16 cellular contexts compared by ENCODE assay signal in genomic region chr2:38685116-38685735, GRCh38. TPM values are rescaled to one million over a fixed set of nuclear protein-coding genes. Genes with fewer than 3 reads are reported as not detected.
DNase-seq lines count a peak whose midpoint lies in the region; ATAC-seq, FAIRE-seq and TF ChIP-seq lines count a peak whose summit lies in the region.
"Had no signal": no experiment of that assay in that cellular context is flagged by ENCODE, and none has a peak within 500 bp of the region (broad histone marks: within the 10 kb centered on the region; RNA-seq: fewer than 3 reads in every experiment).

No MANE protein-coding gene starts in this region.

- H3K9me3 ChIP-seq in mammary epithelial cell (replicated peaks; ENCODE audit: insufficient read depth, low read length) = no peaks in the 10 kb centered on the region
- no peaks in the 10 kb centered on the region for H3K9me3 ChIP-seq in upper lobe of right lung
- no peaks in the 10 kb centered on the region for H3K9me3 ChIP-seq in small intestine (ENCODE audit: control insufficient read depth, low read depth)

- no TSS peak for BruUV-seq in MCF 10A (replicated peaks; lab: Mats Ljungman, UMichigan)
- no TSS peak for BruUV-seq in mammary epithelial cell (replicated peaks; lab: Mats Ljungman, UMichigan)

- H2AFZ ChIP-seq in mammary epithelial cell (ENCODE audit: low read depth, low read length) = no peak overlapping the region

- H4K20me1 ChIP-seq in mammary epithelial cell (ENCODE audit: insufficient read depth, low read length) = no peaks in the 10 kb centered on the region

- DNase-seq in MCF 10A (ENCODE audit: unreplicated experiment) (peak; percentile 49), mammary epithelial cell (no peak), T-cell (no peak), fibroblast of pulmonary artery (ENCODE audit: low read depth) (peak; percentile 23), upper lobe of right lung (no peak), small intestine (no peak)
- DNase-seq in activated T-helper 2 cell treated with anti-CD3 and anti-CD28 coated beads, Interferon-gamma antibody, Interleukin-2, Interleukin-4, amounts not matched to agents 10 μg/mL and 5 μg/mL and 100 μg/mL, durations not matched to agents 14 hours and 24 hours and 36 hours (ENCODE audit: low spot score) = no peak
- DNase-seq: activated gamma-delta T cell treated with Interleukin-2 at 50 U/mL for 16 hours; GF-D8; NCI-H1105 treated with DMSO at 0.1 percent for 48 hours; NCI-H510A treated with DMSO at 0.1 percent for 48 hours; SIG-M5; stimulated activated CD4-positive, alpha-beta T cell treated with anti-CD3 and anti-CD28 coated beads, Interleukin-15, amount 100 ng/mL, for 24 hours; WERI-Rb-1 had no signal

- H3K9me3 Mint-ChIP-seq in MCF 10A (ENCODE audit: unreplicated experiment) = no peaks in the 10 kb centered on the region
- H3K9me3 Mint-ChIP-seq in T-cell = no peaks in the 10 kb centered on the region
- no peaks in the 10 kb centered on the region for H3K9me3 Mint-ChIP-seq in activated T-helper 2 cell treated with anti-CD3 and anti-CD28 coated beads, Interferon-gamma antibody, Interleukin-2, Interleukin-4, amounts not matched to agents 10 μg/mL and 5 μg/mL and 100 μg/mL, durations not matched to agents 14 hours and 24 hours and 36 hours

- H3K4me3 Mint-ChIP-seq in MCF 10A (ENCODE audit: unreplicated experiment) = no peak overlapping the region
- H3K4me3 Mint-ChIP-seq in T-cell = no peak overlapping the region
- H3K4me3 Mint-ChIP-seq in activated T-helper 2 cell treated with anti-CD3 and anti-CD28 coated beads, Interferon-gamma antibody, Interleukin-2, Interleukin-4, amounts not matched to agents 10 μg/mL and 5 μg/mL and 100 μg/mL, durations not matched to agents 14 hours and 24 hours and 36 hours (ENCODE audit: low read depth) = no peak overlapping the region

- TF ChIP-seq CTCF in MCF 10A (IDR thresholded peaks at IDR 0.05; ENCODE audit: unreplicated experiment) = no peak
- no peak for TF ChIP-seq CTCF in mammary epithelial cell (conservative IDR thresholded peaks at IDR 0.05 in 1 of 2, IDR thresholded peaks at IDR 0.05 in 1 of 2; ENCODE audit: extremely low read depth in 1 of 2, insufficient read depth in 1 of 2, low read depth in 1 of 2, low read length in 2 of 2)
- TF ChIP-seq CTCF in fibroblast of pulmonary artery (IDR thresholded peaks at IDR 0.05; ENCODE audit: low read length, missing control alignments) = no peak
- no peak for TF ChIP-seq CTCF in upper lobe of right lung (IDR thresholded peaks at IDR 0.05)

- CTCF ChIA-PET in MCF 10A (lab: Yijun Ruan, JAX) = no interaction called here
- CTCF ChIA-PET in mammary epithelial cell (lab: Charles Lee; ENCODE audit: low non-redundant PET) = no interaction called here
- CTCF ChIA-PET in T-cell (lab: Charles Lee) = no interaction called here

- H3K27me3 Mint-ChIP-seq in MCF 10A (ENCODE audit: insufficient read depth, unreplicated experiment) (no peaks in the 10 kb centered on the region), T-cell (no peaks in the 10 kb centered on the region)
- no peaks in the 10 kb centered on the region for H3K27me3 Mint-ChIP-seq in activated T-helper 2 cell treated with anti-CD3 and anti-CD28 coated beads, Interferon-gamma antibody, Interleukin-2, Interleukin-4, amounts not matched to agents 10 μg/mL and 5 μg/mL and 100 μg/mL, durations not matched to agents 14 hours and 24 hours and 36 hours (ENCODE audit: low read depth)

- H3K79me2 ChIP-seq in mammary epithelial cell (ENCODE audit: insufficient read depth, low read length) = no peaks in the 10 kb centered on the region

- H3K27me3 ChIP-seq in mammary epithelial cell (ENCODE audit: insufficient read depth, low read length) = no peaks in the 10 kb centered on the region
- H3K27me3 ChIP-seq in upper lobe of right lung = no peaks in the 10 kb centered on the region
- H3K27me3 ChIP-seq in small intestine (ENCODE audit: control insufficient read depth in 2 of 2, insufficient read depth in 2 of 2, low read length in 2 of 2) = no peaks in the 10 kb centered on the region

- H3K4me3 ChIP-seq in mammary epithelial cell (replicated peaks in 1 of 3; ENCODE audit: insufficient read depth in 1 of 3, low read depth in 2 of 3, low read length in 3 of 3) (no peak overlapping the region), fibroblast of pulmonary artery (replicated peaks; ENCODE audit: low read depth, low read length) (no peak overlapping the region), upper lobe of right lung (no peak overlapping the region), small intestine (ENCODE audit: low read depth in 1 of 2, low read length in 2 of 2) (no peak overlapping the region)

- H3K4me1 Mint-ChIP-seq in MCF 10A (ENCODE audit: insufficient read depth, unreplicated experiment) (peaks cover 4% of the 10 kb centered on the region), T-cell (peaks cover 31 to 53% (median 35%) of the 10 kb centered on the region in 3 donors)
- peaks cover 48% of the 10 kb centered on the region for H3K4me1 Mint-ChIP-seq in activated T-helper 2 cell treated with anti-CD3 and anti-CD28 coated beads, Interferon-gamma antibody, Interleukin-2, Interleukin-4, amounts not matched to agents 10 μg/mL and 5 μg/mL and 100 μg/mL, durations not matched to agents 14 hours and 24 hours and 36 hours (ENCODE audit: low read depth)

- ATAC-seq in T-cell (replicated peaks in 1 of 4) = no peak
- peak; percentile 30 for ATAC-seq in upper lobe of right lung
- ATAC-seq in GM21515 (IDR thresholded peaks at IDR 0.05; ENCODE audit: unreplicated experiment) = no peak

- no peak overlapping the region for H3K9ac ChIP-seq in mammary epithelial cell (ENCODE audit: insufficient read depth, low read length)

- in situ Hi-C loops in mammary epithelial cell (cut with MboI; ENCODE audit: low sequenced_read_pairs in 2 of 2) = no loop called here

- POLR2A ChIA-PET in MCF 10A (lab: Yijun Ruan, JAX) = interaction anchor here (0.7 kb wide), 1 partner anchor 973 kb away, joined by 4 read pairs; no protein-coding TSS in a partner anchor
- POLR2A ChIA-PET in T-cell (lab: Charles Lee) = interaction anchor here in 1 of 2 donors (0.6 kb wide), 1 partner anchor 41 kb away, joined by 8 read pairs; no protein-coding TSS in a partner anchor

- H3K4me2 ChIP-seq in mammary epithelial cell (ENCODE audit: insufficient read depth, low read depth, low read length) = no peak overlapping the region

- 50% methylated on average over 2 of the region's 3 CpGs for WGBS in mammary epithelial cell (ENCODE audit: low coverage, missing lambda C conversion rate)
- 75 to 78% (median 77%) methylated on average over 3 of the region's 3 CpGs for WGBS in small intestine, 3 donors

- H3K36me3 Mint-ChIP-seq in MCF 10A (ENCODE audit: insufficient read depth, unreplicated experiment) = no peaks in the 10 kb centered on the region
- peaks cover 48% of the 10 kb centered on the region for H3K36me3 Mint-ChIP-seq in T-cell
- H3K36me3 Mint-ChIP-seq in activated T-helper 2 cell treated with anti-CD3 and anti-CD28 coated beads, Interferon-gamma antibody, Interleukin-2, Interleukin-4, amounts not matched to agents 10 μg/mL and 5 μg/mL and 100 μg/mL, durations not matched to agents 14 hours and 24 hours and 36 hours (ENCODE audit: low read depth) = peaks cover 95% of the 10 kb centered on the region

- dilution Hi-C loops in mammary epithelial cell (cut with HindIII; ENCODE audit: low sequenced_read_pairs) = no loop called here

- no peak for FAIRE-seq in small intestine (lab: Jason Lieb, UNC)

- intact Hi-C loops in MCF 10A (cut with micrococcal nuclease) = no loop called here
- intact Hi-C loops in mammary epithelial cell (cut with micrococcal nuclease) = no loop called here
- intact Hi-C loops in upper lobe of right lung (cut with DNase I) = no loop called here
- intact Hi-C loops in activated T-helper 2 cell treated with anti-CD3 and anti-CD28 coated beads, Interferon-gamma antibody, Interleukin-2, Interleukin-4, amounts not matched to agents 10 μg/mL and 5 μg/mL and 100 μg/mL, durations not matched to agents 14 hours and 24 hours and 36 hours (cut with micrococcal nuclease) = no loop called here

- H3K36me3 ChIP-seq in mammary epithelial cell (ENCODE audit: insufficient read depth, low read length) (no peaks in the 10 kb centered on the region), upper lobe of right lung (peaks cover 54% of the 10 kb centered on the region), small intestine (ENCODE audit: control insufficient read depth in 2 of 2, insufficient read depth in 2 of 2, low read length in 2 of 2) (peaks cover 3 to 25% of the 10 kb centered on the region in 2 donors)
- H3K36me3 ChIP-seq: WERI-Rb-1 had no signal

- H3K27ac ChIP-seq in mammary epithelial cell (ENCODE audit: insufficient read depth, low read depth, low read length) (no peak overlapping the region), upper lobe of right lung (no peak overlapping the region), small intestine (ENCODE audit: low read depth in 1 of 2, low read length in 1 of 2) (no peak overlapping the region)
- H3K27ac ChIP-seq: WERI-Rb-1 had no signal

- H3K27ac Mint-ChIP-seq in MCF 10A (ENCODE audit: low read depth, unreplicated experiment) = no peak overlapping the region
- peak overlapping the region; percentile 68 to 74 for H3K27ac Mint-ChIP-seq in T-cell
- H3K27ac Mint-ChIP-seq in activated T-helper 2 cell treated with anti-CD3 and anti-CD28 coated beads, Interferon-gamma antibody, Interleukin-2, Interleukin-4, amounts not matched to agents 10 μg/mL and 5 μg/mL and 100 μg/mL, durations not matched to agents 14 hours and 24 hours and 36 hours = no peak overlapping the region

- H3K4me1 ChIP-seq in mammary epithelial cell (ENCODE audit: insufficient read depth, low read length) (peaks cover 5% of the 10 kb centered on the region), upper lobe of right lung (no peaks in the 10 kb centered on the region), small intestine (ENCODE audit: control insufficient read depth in 2 of 2, insufficient read depth in 1 of 2, low read depth in 1 of 2, low read length in 1 of 2) (peaks cover 0 to 2% of the 10 kb centered on the region in 2 donors)

RNA-seq across cellular contexts. Expression of gene GALM, which starts 19.3 kb away (rescaled TPM):
- total RNA-seq in MCF 10A (2022) = not detected in 2 replicates
- total RNA-seq in mammary epithelial cell = under 1 TPM in 1 of 2 donors, not detected in 1; 0.50 TPM
- polyA plus RNA-seq in mammary epithelial cell = 0.17 TPM
- polyA minus RNA-seq in mammary epithelial cell = not detected
- 10 to 100 TPM; 14.3 to 29.4 (median 17.3) TPM for total RNA-seq in T-cell
- 14.7 TPM for total RNA-seq in upper lobe of right lung
- 100 to 1,000 TPM in 1 of 3 donors, 10 to 100 TPM in 2; 48.6 to 148 (median 74.6) TPM for polyA plus RNA-seq in small intestine
- total RNA-seq in activated T-helper 2 cell treated with anti-CD3 and anti-CD28 coated beads, Interferon-gamma antibody, Interleukin-2, Interleukin-4, amounts not matched to agents 10 μg/mL and 5 μg/mL and 100 μg/mL, durations not matched to agents 14 hours and 24 hours and 36 hours = 42.1 and 43.0 TPM in 2 replicates
- polyA plus RNA-seq: neural cell had no signal

Comparison
In these comparisons a context has a peak if more than half of its experiments do, and no peak if none do; other contexts are left out.
1. DNase-seq: peak in MCF 10A (single experiment) and fibroblast of pulmonary artery (single experiment); none in mammary epithelial cell (single experiment), T-cell (0 of 34), upper lobe of right lung (single experiment), small intestine (single experiment) and activated T-helper 2 cell treated with anti-CD3 and anti-CD28 coated beads, Interferon-gamma antibody, Interleukin-2, Interleukin-4, amounts not matched to agents 10 μg/mL and 5 μg/mL and 100 μg/mL, durations not matched to agents 14 hours and 24 hours and 36 hours (single experiment).
2. H3K27ac Mint-ChIP-seq: peak in T-cell (2 of 2); none in MCF 10A (single experiment) and activated T-helper 2 cell treated with anti-CD3 and anti-CD28 coated beads, Interferon-gamma antibody, Interleukin-2, Interleukin-4, amounts not matched to agents 10 μg/mL and 5 μg/mL and 100 μg/mL, durations not matched to agents 14 hours and 24 hours and 36 hours (single experiment).
3. RNA of gene GALM, which starts 19.3 kb away (total RNA-seq): 42.1 to 43.0 TPM in activated T-helper 2 cell treated with anti-CD3 and anti-CD28 coated beads, Interferon-gamma antibody, Interleukin-2, Interleukin-4, amounts not matched to agents 10 μg/mL and 5 μg/mL and 100 μg/mL, durations not matched to agents 14 hours and 24 hours and 36 hours, 14.3 to 29.4 TPM in T-cell and 14.7 TPM in upper lobe of right lung (single experiment); 0.50 TPM in mammary epithelial cell and not detected in MCF 10A; every median in the first group is over 10 times any median in the second.